8 cellular contexts compared by ENCODE assay signal in the genomic region with DNA sequence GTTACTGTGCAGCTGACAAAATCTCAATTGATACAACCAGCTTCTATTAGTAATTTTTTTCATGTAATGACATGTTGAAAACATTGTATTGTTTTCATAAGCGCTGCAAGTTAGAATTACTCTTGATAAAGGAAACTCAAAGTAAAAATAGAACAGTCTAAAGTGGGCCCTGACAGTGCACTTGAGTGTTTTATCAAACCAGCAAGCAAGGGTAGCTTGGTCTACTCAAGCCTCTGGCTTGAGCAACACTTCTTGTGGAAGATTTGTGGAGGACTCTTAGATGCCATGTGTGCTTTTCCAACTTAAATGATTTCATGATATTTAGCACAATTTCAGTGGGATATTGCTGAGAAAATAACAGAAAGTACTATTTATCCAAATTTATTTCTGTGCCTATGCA.
"Had no signal": no experiment of that assay in that cellular context is flagged by ENCODE, and none has a peak within 500 bp of the region (broad histone marks: within the 10 kb centered on the region; RNA-seq: fewer than 3 reads in every experiment).

No MANE protein-coding gene starts in this region.

- FAIRE-seq: HTR-8/SVneo had no signal

- H3K27ac ChIP-seq: GM23248 had no signal

- H3K9me3 ChIP-seq: HAP-1 had no signal

- H3K4me3 ChIP-seq: GM23248, HAP-1 had no signal

- DNase-seq: GM23248, GOT3, H7, HFFc6, IMR-90 had no signal

- H3K36me3 ChIP-seq: HAP-1 had no signal

- ATAC-seq: HCT116 had no signal

- H3K4me1 ChIP-seq: HAP-1 had no signal
